9 cellular contexts compared by ENCODE assay signal in the genomic region with DNA sequence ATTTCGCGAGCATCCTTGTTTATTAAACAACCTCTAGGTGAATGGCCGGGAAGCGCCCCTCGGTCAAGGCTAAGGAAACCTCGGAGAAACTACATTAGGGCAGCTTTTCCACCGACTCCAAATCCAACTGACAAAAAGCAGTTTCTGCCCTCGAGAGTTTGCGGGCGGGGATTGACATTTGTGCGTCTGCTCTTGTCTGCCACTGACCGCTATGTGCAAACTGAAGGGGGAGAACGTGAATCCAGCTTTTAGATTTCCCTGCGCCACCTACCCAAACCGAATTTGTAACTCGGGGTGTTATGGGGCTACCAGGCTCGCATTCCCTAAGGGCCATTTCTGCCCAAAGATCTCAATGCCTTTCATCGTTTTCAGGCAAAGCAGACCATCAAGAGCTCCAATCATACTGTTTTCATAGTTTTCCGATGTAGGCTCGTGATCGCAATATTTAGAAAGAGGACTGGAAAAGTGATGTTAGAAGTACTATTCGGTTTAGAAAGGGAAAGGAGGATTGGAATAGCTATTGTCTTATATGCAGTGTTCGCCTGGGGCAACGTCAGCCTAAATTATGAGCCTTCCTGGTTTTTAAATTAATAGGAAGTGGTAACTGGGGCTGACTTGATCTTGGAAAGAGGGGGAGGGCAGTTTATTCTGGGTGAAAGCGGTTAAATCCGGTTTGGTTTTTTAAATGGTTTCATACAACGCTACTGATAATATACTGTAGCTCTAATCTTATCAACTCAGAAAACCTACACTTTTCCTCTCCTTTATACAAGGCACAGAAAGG. TPM values are rescaled to one million over a fixed set of nuclear protein-coding genes. Genes with fewer than 3 reads are reported as not detected.
A peak's percentile ranks its signal among the peaks of the same experiment; 100 is the strongest.
DNase-seq lines count a peak whose midpoint lies in the region; ATAC-seq and TF ChIP-seq lines count a peak whose summit lies in the region.
"Had no signal": no experiment of that assay in that cellular context is flagged by ENCODE, and none has a peak within 500 bp of the region (broad histone marks: within the 10 kb centered on the region; RNA-seq: fewer than 3 reads in every experiment).

No MANE protein-coding gene starts in this region.

- no peak for DNase-seq in activated CD4-positive, alpha-beta T cell treated with anti-CD3 and anti-CD28 coated beads for 36 hours
- DNase-seq in activated CD4-positive, alpha-beta T cell treated with anti-CD3 and anti-CD28 coated beads, Interleukin-2, amount 50 U/mL, for 4 hours: no peak
- DNase-seq in mammary epithelial cell (peak; percentile 16), lower leg skin (ENCODE audit: low spot score in 2 of 2) (no peak), SKM-1 (lab: John Stamatoyannopoulos, UW; ENCODE audit: unreplicated experiment) (no peak)

- H3K4me3 Mint-ChIP-seq in activated CD4-positive, alpha-beta T cell treated with anti-CD3 and anti-CD28 coated beads for 36 hours: peak overlapping the region; percentile 88

- H3K79me2 ChIP-seq in mammary epithelial cell (ENCODE audit: insufficient read depth, low read length): no peaks in the 10 kb centered on the region

- intact Hi-C loops in activated CD4-positive, alpha-beta T cell treated with anti-CD3 and anti-CD28 coated beads for 36 hours (cut with DNase I, micrococcal nuclease): loop anchor here (5.0 to 10.0 kb wide), 4 partner anchors 149 to 691 kb away; a partner anchor contains a TSS
- intact Hi-C loops in mammary epithelial cell (cut with micrococcal nuclease): no loop called here
- intact Hi-C loops in lower leg skin (cut with DNase I; ENCODE audit: low total_unique reads): no loop called here

- H3K4me1 Mint-ChIP-seq in activated CD4-positive, alpha-beta T cell treated with anti-CD3 and anti-CD28 coated beads for 36 hours: peaks cover 49% of the 10 kb centered on the region

- no peak for ATAC-seq in activated CD4-positive, alpha-beta T cell treated with anti-CD3 and anti-CD28 coated beads for 36 hours
- ATAC-seq in HG03520 (IDR thresholded peaks at IDR 0.05; ENCODE audit: unreplicated experiment) (no peak), HG03159 (IDR thresholded peaks at IDR 0.05; ENCODE audit: unreplicated experiment) (no peak)

- in situ Hi-C loops in mammary epithelial cell (cut with MboI; ENCODE audit: low sequenced_read_pairs in 2 of 2): no loop called here

- H3K36me3 Mint-ChIP-seq in activated CD4-positive, alpha-beta T cell treated with anti-CD3 and anti-CD28 coated beads for 36 hours (ENCODE audit: low read depth): peaks cover 11% of the 10 kb centered on the region

- H4K20me1 ChIP-seq in mammary epithelial cell (ENCODE audit: insufficient read depth, low read length): no peaks in the 10 kb centered on the region

- no peak overlapping the region for H3K9ac ChIP-seq in mammary epithelial cell (ENCODE audit: insufficient read depth, low read length)

- BruUV-seq in mammary epithelial cell (replicated peaks; lab: Mats Ljungman, UMichigan): no TSS peak

- H3K4me3 ChIP-seq in mammary epithelial cell (replicated peaks in 1 of 3; ENCODE audit: insufficient read depth in 1 of 3, low read depth in 2 of 3, low read length in 3 of 3) (peak overlapping the region; percentile 48 to 72 (median 63)), lower leg skin (ENCODE audit: low read depth, poor library complexity, severe bottlenecking) (peak overlapping the region; percentile 43)
- H3K4me3 ChIP-seq: SK-N-MC had no signal

- POLR2A ChIA-PET in activated CD4-positive, alpha-beta T cell treated with anti-CD3 and anti-CD28 coated beads for 36 hours (lab: Charles Lee): no interaction called here

- peaks cover 21% of the 10 kb centered on the region for H3K4me1 ChIP-seq in mammary epithelial cell (ENCODE audit: insufficient read depth, low read length)

- CTCF ChIA-PET in activated CD4-positive, alpha-beta T cell treated with anti-CD3 and anti-CD28 coated beads for 36 hours (lab: Charles Lee): interaction anchor here (0.6 to 1.3 kb wide), 3 partner anchors 16 to 19 kb away, joined by 3 to 4 read pairs (median 3); no protein-coding TSS in a partner anchor
- CTCF ChIA-PET in mammary epithelial cell (lab: Charles Lee; ENCODE audit: low non-redundant PET): no interaction called here

- no peaks in the 10 kb centered on the region for H3K9me3 ChIP-seq in mammary epithelial cell (replicated peaks; ENCODE audit: insufficient read depth, low read length)

- peak overlapping the region; percentile 70 for H3K4me2 ChIP-seq in mammary epithelial cell (ENCODE audit: insufficient read depth, low read depth, low read length)

- no peaks in the 10 kb centered on the region for H3K27me3 ChIP-seq in mammary epithelial cell (ENCODE audit: insufficient read depth, low read length)

- H2AFZ ChIP-seq in mammary epithelial cell (ENCODE audit: low read depth, low read length): peak overlapping the region; percentile 75

- dilution Hi-C loops in mammary epithelial cell (cut with HindIII; ENCODE audit: low sequenced_read_pairs): no loop called here

- H3K27me3 Mint-ChIP-seq in activated CD4-positive, alpha-beta T cell treated with anti-CD3 and anti-CD28 coated beads for 36 hours: peaks cover 26% of the 10 kb centered on the region

- peak overlapping the region; percentile 51 for H3K27ac Mint-ChIP-seq in activated CD4-positive, alpha-beta T cell treated with anti-CD3 and anti-CD28 coated beads for 36 hours

- TF ChIP-seq CTCF in mammary epithelial cell (conservative IDR thresholded peaks at IDR 0.05 in 1 of 2, IDR thresholded peaks at IDR 0.05 in 1 of 2; ENCODE audit: extremely low read depth in 1 of 2, insufficient read depth in 1 of 2, low read depth in 1 of 2, low read length in 2 of 2): no peak
- no peak for TF ChIP-seq CTCF in lower leg skin (IDR thresholded peaks at IDR 0.05)

- TF ChIP-seq POLR2A in lower leg skin (IDR thresholded peaks at IDR 0.05): no peak

- no peaks in the 10 kb centered on the region for H3K36me3 ChIP-seq in mammary epithelial cell (ENCODE audit: insufficient read depth, low read length)

- peaks cover 4% of the 10 kb centered on the region for H3K9me3 Mint-ChIP-seq in activated CD4-positive, alpha-beta T cell treated with anti-CD3 and anti-CD28 coated beads for 36 hours (ENCODE audit: low read depth)

- H3K27ac ChIP-seq in mammary epithelial cell (ENCODE audit: insufficient read depth, low read depth, low read length) (no peak overlapping the region), temporal lobe (ENCODE audit: low read depth, low read length) (peak overlapping the region; percentile 82)
- H3K27ac ChIP-seq: SK-N-MC had no signal

- WGBS in mammary epithelial cell (ENCODE audit: low coverage, missing lambda C conversion rate): 32% methylated on average over 24 of the region's 27 CpGs
- WGBS in lower leg skin, 2 donors: 24 to 32% methylated on average over 27 of the region's 27 CpGs

RNA-seq across cellular contexts. Expression of a gene that starts 45.4 kb away (rescaled TPM):
- total RNA-seq in activated CD4-positive, alpha-beta T cell treated with anti-CD3 and anti-CD28 coated beads for 36 hours: 10 to 100 TPM; 27.9 to 40.0 TPM
- total RNA-seq in mammary epithelial cell (10 to 100 TPM in 1 of 2 donors, 1 to 10 TPM in 1; 5.8 to 35.5 TPM), lower leg skin (1 to 10 TPM; 1.0 to 4.6 (median 2.8) TPM), temporal lobe (32.2 TPM)
- polyA plus RNA-seq in mammary epithelial cell: 2.6 TPM
- polyA minus RNA-seq in mammary epithelial cell: 31.8 TPM

Comparison
In these comparisons a context has a peak if more than half of its experiments do, and no peak if none do; other contexts are left out.
1. intact Hi-C loops: an anchor here in activated CD4-positive, alpha-beta T cell treated with anti-CD3 and anti-CD28 coated beads for 36 hours (5.0 to 10.0 kb wide); none called in mammary epithelial cell and lower leg skin.